2 cellular contexts compared by ENCODE assay signal in the genomic region with DNA sequence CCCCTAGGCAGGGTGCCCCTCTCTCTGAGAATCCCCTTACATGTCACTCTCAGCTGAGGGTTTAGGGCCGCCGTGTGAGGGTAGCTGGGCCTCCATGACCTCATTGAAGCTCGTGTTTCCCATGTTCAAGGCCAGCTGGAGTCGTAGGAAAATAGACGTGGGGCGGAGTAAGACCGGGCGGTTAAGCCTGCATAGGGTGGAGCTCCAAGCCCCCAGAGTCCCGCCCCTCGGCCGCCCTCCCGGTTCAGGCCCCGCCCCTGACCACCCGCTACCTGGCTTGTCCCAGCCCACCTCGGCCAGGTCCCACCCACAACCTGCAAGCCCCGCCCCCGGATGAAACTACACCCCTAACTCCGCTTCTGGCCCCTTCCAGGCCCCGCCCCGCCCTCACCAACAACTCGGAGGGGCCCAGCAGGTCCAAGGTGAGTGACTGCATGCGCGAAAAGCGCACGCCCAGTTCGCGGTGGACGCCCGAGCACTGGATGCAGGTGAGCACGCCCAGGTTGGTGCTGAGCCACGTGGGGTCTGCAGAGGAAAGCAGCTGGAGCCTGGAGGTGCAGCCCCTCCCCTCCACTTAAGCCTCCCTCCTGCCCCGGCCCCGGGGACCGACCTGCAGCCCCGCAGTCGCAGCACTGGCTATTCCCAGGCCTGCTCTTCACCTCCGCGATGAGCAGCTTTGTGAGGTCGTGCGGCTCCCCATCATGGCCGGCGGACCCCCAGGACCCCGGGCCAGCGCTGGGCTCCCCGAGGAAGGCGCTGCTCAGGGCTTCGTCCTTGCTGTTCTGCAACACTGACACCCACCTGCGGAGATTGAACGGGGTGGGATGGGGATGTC.
TF ChIP-seq lines count a peak whose summit lies in the region.

No MANE protein-coding gene starts in this region.

TF ChIP-seq in GM23338, 12 proteins besides CTCF, POLR2A, EP300 and RAD21 (continues in another document):
- no peak for TF ChIP-seq CREB1 (CRISPR knock-in tag; IDR thresholded peaks at IDR 0.05; ENCODE audit: low read depth)
- no peak for TF ChIP-seq STAT1 (IDR thresholded peaks at IDR 0.05; ENCODE audit: unreplicated experiment)
- TF ChIP-seq POLR2AphosphoS5 (IDR thresholded peaks at IDR 0.05; ENCODE audit: low read depth) = no peak; the same call in 1 of the 2 replicates
- TF ChIP-seq EZH2 (IDR thresholded peaks at IDR 0.05; ENCODE audit: low read depth, unreplicated experiment) = no peak
- TF ChIP-seq, protein P1, sequence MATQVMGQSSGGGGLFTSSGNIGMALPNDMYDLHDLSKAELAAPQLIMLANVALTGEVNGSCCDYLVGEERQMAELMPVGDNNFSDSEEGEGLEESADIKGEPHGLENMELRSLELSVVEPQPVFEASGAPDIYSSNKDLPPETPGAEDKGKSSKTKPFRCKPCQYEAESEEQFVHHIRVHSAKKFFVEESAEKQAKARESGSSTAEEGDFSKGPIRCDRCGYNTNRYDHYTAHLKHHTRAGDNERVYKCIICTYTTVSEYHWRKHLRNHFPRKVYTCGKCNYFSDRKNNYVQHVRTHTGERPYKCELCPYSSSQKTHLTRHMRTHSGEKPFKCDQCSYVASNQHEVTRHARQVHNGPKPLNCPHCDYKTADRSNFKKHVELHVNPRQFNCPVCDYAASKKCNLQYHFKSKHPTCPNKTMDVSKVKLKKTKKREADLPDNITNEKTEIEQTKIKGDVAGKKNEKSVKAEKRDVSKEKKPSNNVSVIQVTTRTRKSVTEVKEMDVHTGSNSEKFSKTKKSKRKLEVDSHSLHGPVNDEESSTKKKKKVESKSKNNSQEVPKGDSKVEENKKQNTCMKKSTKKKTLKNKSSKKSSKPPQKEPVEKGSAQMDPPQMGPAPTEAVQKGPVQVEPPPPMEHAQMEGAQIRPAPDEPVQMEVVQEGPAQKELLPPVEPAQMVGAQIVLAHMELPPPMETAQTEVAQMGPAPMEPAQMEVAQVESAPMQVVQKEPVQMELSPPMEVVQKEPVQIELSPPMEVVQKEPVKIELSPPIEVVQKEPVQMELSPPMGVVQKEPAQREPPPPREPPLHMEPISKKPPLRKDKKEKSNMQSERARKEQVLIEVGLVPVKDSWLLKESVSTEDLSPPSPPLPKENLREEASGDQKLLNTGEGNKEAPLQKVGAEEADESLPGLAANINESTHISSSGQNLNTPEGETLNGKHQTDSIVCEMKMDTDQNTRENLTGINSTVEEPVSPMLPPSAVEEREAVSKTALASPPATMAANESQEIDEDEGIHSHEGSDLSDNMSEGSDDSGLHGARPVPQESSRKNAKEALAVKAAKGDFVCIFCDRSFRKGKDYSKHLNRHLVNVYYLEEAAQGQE (IDR thresholded peaks at IDR 0.05; ENCODE audit: unreplicated experiment) = no peak
- TF ChIP-seq EZH2phosphoT487 (IDR thresholded peaks at IDR 0.05; ENCODE audit: unreplicated experiment) = no peak
- TF ChIP-seq, protein P2, sequence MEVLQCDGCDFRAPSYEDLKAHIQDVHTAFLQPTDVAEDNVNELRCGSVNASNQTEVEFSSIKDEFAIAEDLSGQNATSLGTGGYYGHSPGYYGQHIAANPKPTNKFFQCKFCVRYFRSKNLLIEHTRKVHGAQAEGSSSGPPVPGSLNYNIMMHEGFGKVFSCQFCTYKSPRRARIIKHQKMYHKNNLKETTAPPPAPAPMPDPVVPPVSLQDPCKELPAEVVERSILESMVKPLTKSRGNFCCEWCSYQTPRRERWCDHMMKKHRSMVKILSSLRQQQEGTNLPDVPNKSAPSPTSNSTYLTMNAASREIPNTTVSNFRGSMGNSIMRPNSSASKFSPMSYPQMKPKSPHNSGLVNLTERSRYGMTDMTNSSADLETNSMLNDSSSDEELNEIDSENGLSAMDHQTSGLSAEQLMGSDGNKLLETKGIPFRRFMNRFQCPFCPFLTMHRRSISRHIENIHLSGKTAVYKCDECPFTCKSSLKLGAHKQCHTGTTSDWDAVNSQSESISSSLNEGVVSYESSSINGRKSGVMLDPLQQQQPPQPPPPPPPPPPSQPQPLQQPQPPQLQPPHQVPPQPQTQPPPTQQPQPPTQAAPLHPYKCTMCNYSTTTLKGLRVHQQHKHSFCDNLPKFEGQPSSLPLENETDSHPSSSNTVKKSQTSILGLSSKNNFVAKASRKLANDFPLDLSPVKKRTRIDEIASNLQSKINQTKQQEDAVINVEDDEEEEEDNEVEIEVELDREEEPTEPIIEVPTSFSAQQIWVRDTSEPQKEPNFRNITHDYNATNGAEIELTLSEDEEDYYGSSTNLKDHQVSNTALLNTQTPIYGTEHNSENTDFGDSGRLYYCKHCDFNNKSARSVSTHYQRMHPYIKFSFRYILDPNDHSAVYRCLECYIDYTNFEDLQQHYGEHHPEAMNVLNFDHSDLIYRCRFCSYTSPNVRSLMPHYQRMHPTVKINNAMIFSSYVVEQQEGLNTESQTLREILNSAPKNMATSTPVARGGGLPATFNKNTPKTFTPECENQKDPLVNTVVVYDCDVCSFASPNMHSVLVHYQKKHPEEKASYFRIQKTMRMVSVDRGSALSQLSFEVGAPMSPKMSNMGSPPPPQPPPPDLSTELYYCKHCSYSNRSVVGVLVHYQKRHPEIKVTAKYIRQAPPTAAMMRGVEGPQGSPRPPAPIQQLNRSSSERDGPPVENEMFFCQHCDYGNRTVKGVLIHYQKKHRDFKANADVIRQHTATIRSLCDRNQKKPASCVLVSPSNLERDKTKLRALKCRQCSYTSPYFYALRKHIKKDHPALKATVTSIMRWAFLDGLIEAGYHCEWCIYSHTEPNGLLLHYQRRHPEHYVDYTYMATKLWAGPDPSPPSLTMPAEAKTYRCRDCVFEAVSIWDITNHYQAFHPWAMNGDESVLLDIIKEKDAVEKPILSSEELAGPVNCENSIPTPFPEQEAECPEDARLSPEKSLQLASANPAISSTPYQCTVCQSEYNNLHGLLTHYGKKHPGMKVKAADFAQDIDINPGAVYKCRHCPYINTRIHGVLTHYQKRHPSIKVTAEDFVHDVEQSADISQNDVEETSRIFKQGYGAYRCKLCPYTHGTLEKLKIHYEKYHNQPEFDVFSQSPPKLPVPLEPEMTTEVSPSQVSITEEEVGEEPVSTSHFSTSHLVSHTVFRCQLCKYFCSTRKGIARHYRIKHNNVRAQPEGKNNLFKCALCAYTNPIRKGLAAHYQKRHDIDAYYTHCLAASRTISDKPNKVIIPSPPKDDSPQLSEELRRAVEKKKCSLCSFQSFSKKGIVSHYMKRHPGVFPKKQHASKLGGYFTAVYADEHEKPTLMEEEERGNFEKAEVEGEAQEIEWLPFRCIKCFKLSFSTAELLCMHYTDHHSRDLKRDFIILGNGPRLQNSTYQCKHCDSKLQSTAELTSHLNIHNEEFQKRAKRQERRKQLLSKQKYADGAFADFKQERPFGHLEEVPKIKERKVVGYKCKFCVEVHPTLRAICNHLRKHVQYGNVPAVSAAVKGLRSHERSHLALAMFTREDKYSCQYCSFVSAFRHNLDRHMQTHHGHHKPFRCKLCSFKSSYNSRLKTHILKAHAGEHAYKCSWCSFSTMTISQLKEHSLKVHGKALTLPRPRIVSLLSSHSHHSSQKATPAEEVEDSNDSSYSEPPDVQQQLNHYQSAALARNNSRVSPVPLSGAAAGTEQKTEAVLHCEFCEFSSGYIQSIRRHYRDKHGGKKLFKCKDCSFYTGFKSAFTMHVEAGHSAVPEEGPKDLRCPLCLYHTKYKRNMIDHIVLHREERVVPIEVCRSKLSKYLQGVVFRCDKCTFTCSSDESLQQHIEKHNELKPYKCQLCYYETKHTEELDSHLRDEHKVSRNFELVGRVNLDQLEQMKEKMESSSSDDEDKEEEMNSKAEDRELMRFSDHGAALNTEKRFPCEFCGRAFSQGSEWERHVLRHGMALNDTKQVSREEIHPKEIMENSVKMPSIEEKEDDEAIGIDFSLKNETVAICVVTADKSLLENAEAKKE (CRISPR knock-in tag; IDR thresholded peaks at IDR 0.05) = no peak
- no peak for TF ChIP-seq NANOG (IDR thresholded peaks at IDR 0.05; ENCODE audit: borderline replicate concordance)

TF ChIP-seq in H1, 55 proteins besides CTCF, POLR2A, EP300 and RAD21:
- TF ChIP-seq POLR2AphosphoS5 (IDR thresholded peaks at IDR 0.05; ENCODE audit: low read depth, low read length) (peak; percentile 33; the same call in 1 of the 2 replicates), SIN3A (conservative IDR thresholded peaks at IDR 0.05 in 1 of 2, IDR thresholded peaks at IDR 0.05 in 1 of 2; ENCODE audit: low read depth in 1 of 2, low read length in 2 of 2) (0 out of 4 replicates have a peak, but pooled peaks of 1 of the 2 experiments have one; percentile 38), GABPA (IDR thresholded peaks at IDR 0.05; ENCODE audit: borderline replicate concordance, insufficient read depth, low read length) (no peak)
- TF ChIP-seq, protein P3, sequence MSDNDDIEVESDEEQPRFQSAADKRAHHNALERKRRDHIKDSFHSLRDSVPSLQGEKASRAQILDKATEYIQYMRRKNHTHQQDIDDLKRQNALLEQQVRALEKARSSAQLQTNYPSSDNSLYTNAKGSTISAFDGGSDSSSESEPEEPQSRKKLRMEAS (IDR thresholded peaks at IDR 0.05) = peak; percentile 83
